In the genomic region with DNA sequence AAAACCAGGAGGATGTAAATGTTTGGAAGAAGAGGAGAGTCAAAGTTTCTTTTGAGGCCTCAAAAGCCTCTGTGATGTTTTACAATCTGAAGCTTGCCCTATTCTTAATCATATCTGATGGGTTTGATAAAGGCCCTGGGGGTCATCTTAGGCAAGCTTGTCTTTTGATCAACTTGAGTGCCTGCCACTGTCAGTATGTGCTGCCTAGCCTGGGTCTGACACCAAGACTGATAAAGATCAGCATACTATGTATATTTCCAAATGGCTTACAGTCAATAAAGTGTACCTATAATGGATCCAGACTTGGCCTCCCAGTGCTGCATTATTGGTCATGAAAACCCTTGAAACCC, we compare ENCODE assay signal across 14 cellular contexts. TPM values are rescaled to one million over a fixed set of nuclear protein-coding genes. Genes with fewer than 3 reads are reported as not detected.
DNase-seq lines count a peak whose midpoint lies in the region; ATAC-seq, FAIRE-seq and TF ChIP-seq lines count a peak whose summit lies in the region.
"Had no signal": no experiment of that assay in that cellular context is flagged by ENCODE, and none has a peak within 500 bp of the region (broad histone marks: within the 10 kb centered on the region; RNA-seq: fewer than 3 reads in every experiment).

No MANE protein-coding gene starts in this region.

- DNase-seq in A549 (ENCODE audit: low read depth in 1 of 2, low spot score in 1 of 2): no peak
- no peak for DNase-seq in HCT116 (ENCODE audit: low read depth, low spot score)
- DNase-seq in PC-9: peak in 1 of 2 experiments; percentile 22
- DNase-seq in keratinocyte (ENCODE audit: low read depth, low spot score): no peak
- DNase-seq in Caco-2: no peak
- no peak for DNase-seq in HT-29 (ENCODE audit: low spot score)
- no peak for DNase-seq in DMS153 treated with DMSO at 0.1 percent for 48 hours (lab: John Stamatoyannopoulos, UW; ENCODE audit: unreplicated experiment)
- no peak for DNase-seq in H4 (ENCODE audit: low spot score)
- DNase-seq: heart right ventricle, left ventricle myocardium inferior, NCI-H1694 treated with DMSO at 0.1 percent for 48 hours, SJCRH30 had no signal

- H3K9me1 ChIP-seq in keratinocyte (ENCODE audit: control insufficient read depth, extremely low read depth, insufficient read depth, low read length): peaks cover 8% of the 10 kb centered on the region

- TF ChIP-seq POLR2A in A549 (IDR thresholded peaks at IDR 0.05; ENCODE audit: low read length) (no peak), HCT116 (IDR thresholded peaks at IDR 0.05; ENCODE audit: borderline replicate concordance, extremely low read depth, insufficient read depth, insufficient read length) (no peak)

- H3K36me3 Mint-ChIP-seq in Caco-2 (ENCODE audit: insufficient read depth, unreplicated experiment): no peaks in the 10 kb centered on the region

- H3K79me2 ChIP-seq in HCT116 (ENCODE audit: insufficient read depth, low read length) (peaks cover 96% of the 10 kb centered on the region), PC-9 (ENCODE audit: low read depth) (peaks cover 100% of the 10 kb centered on the region), keratinocyte (ENCODE audit: control insufficient read depth, insufficient read depth, low read length) (peaks cover 96% of the 10 kb centered on the region)

- no peaks in the 10 kb centered on the region for H3K27me3 Mint-ChIP-seq in Caco-2 (ENCODE audit: insufficient read depth, unreplicated experiment)

- dilution Hi-C loops in keratinocyte (cut with MboI; ENCODE audit: extremely low pct_ligation_motif_present, low sequenced_read_pairs): no loop called here

- FAIRE-seq in A549 (lab: Jason Lieb, UNC) (no peak), keratinocyte (lab: Jason Lieb, UNC) (no peak)
- FAIRE-seq: endometrium had no signal

- BruUV-seq in HCT116 (replicated peaks; lab: Mats Ljungman, UMichigan): no TSS peak
- BruUV-seq in PC-9 (replicated peaks; lab: Mats Ljungman, UMichigan): TSS peak; percentile 0
- BruUV-seq in Caco-2 (replicated peaks; lab: Mats Ljungman, UMichigan): no TSS peak

- H3K4me2 ChIP-seq in A549: peak overlapping the region; percentile 21
- peak overlapping the region; percentile 64 for H3K4me2 ChIP-seq in HCT116 (ENCODE audit: low read length)
- H3K4me2 ChIP-seq in PC-9: peak overlapping the region; percentile 91
- peak overlapping the region; percentile 59 for H3K4me2 ChIP-seq in keratinocyte (ENCODE audit: control insufficient read depth, extremely low read depth, insufficient read depth, low read depth, low read length)

- peak in 1 of 2 experiments; percentile 91; a peak in 2 of 5 replicates for TF ChIP-seq EP300 in A549 (IDR thresholded peaks at IDR 0.05)

- H3K36me3 ChIP-seq in HCT116 (ENCODE audit: control insufficient read depth in 1 of 2, insufficient read depth in 2 of 2, low read length in 2 of 2): no peaks in the 10 kb centered on the region
- peaks cover 25% of the 10 kb centered on the region for H3K36me3 ChIP-seq in PC-9 (ENCODE audit: low read depth)
- peaks cover 1 to 3% of the 10 kb centered on the region in 2 experiments for H3K36me3 ChIP-seq in keratinocyte (ENCODE audit: control insufficient read depth in 2 of 2, extremely low read depth in 1 of 2, insufficient read depth in 2 of 2, low read length in 2 of 2)
- H3K36me3 ChIP-seq in Caco-2 (ENCODE audit: control insufficient read depth, insufficient read depth, low read length): no peaks in the 10 kb centered on the region
- H3K36me3 ChIP-seq: heart right ventricle, left ventricle myocardium inferior, SJCRH30 had no signal

- H3K4me3 Mint-ChIP-seq in Caco-2 (ENCODE audit: unreplicated experiment): no peak overlapping the region

- no peaks in the 10 kb centered on the region for H3K9me3 Mint-ChIP-seq in Caco-2 (ENCODE audit: unreplicated experiment)

- CTCF ChIA-PET in A549 (lab: Yijun Ruan, JAX): interaction anchor here (1.0 to 3.5 kb wide), 8 partner anchors 8 to 47 kb away, joined by 3 to 10 read pairs (median 3); no protein-coding TSS in a partner anchor
- CTCF ChIA-PET in HCT116 (lab: Charles Lee): interaction anchor here (0.8 kb wide), 1 partner anchor 159 kb away, joined by 3 read pairs; no protein-coding TSS in a partner anchor
- CTCF ChIA-PET in PC-9 (lab: Charles Lee): no interaction called here
- CTCF ChIA-PET in Caco-2 (lab: Charles Lee): no interaction called here

- TF ChIP-seq CTCF in A549 (IDR thresholded peaks at IDR 0.05) (no peak), HCT116 (IDR thresholded peaks at IDR 0.05 in 2 of 3, conservative IDR thresholded peaks at IDR 0.05 in 1 of 3; ENCODE audit: borderline replicate concordance in 1 of 3, insufficient read depth in 1 of 3, low read depth in 2 of 3, low read length in 2 of 3) (no peak), PC-9 (conservative IDR thresholded peaks at IDR 0.05) (no peak), keratinocyte (optimal IDR thresholded peaks at IDR 0.05 in 1 of 3, IDR thresholded peaks at IDR 0.05 in 1 of 3, conservative IDR thresholded peaks at IDR 0.05 in 1 of 3; ENCODE audit: extremely low read depth in 1 of 3, insufficient read depth in 2 of 3, low read length in 3 of 3) (no peak), Caco-2 (IDR thresholded peaks at IDR 0.05; ENCODE audit: insufficient read depth in 1 of 2, low read depth in 1 of 2, low read length in 1 of 2, severe bottlenecking in 1 of 2, unreplicated experiment in 1 of 2) (no peak)

- H4K20me1 ChIP-seq in HCT116 (ENCODE audit: insufficient read depth): no peaks in the 10 kb centered on the region
- H4K20me1 ChIP-seq in PC-9 (ENCODE audit: insufficient read depth): no peaks in the 10 kb centered on the region
- H4K20me1 ChIP-seq in keratinocyte (ENCODE audit: control insufficient read depth, extremely low read depth, insufficient read depth, low read length): no peaks in the 10 kb centered on the region

- TF ChIP-seq RAD21 in A549 (conservative IDR thresholded peaks at IDR 0.05 in 1 of 2, IDR thresholded peaks at IDR 0.05 in 1 of 2) (no peak; a peak in 1 of 5 replicates), HCT116 (IDR thresholded peaks at IDR 0.05; ENCODE audit: low read depth) (no peak)

- peak overlapping the region; percentile 56 for H2AFZ ChIP-seq in HCT116 (ENCODE audit: low read depth, low read length, poor library complexity, severe bottlenecking)
- no peak overlapping the region for H2AFZ ChIP-seq in PC-9
- H2AFZ ChIP-seq in keratinocyte (ENCODE audit: control insufficient read depth, low read length): no peak overlapping the region

- POLR2A ChIA-PET in A549 (lab: Yijun Ruan, JAX) (interaction anchor here (2.0 to 2.4 kb wide), 2 partner anchors 21 to 33 kb away, joined by 11 to 12 read pairs; no protein-coding TSS in a partner anchor), HCT116 (lab: Charles Lee) (interaction anchor here (1.0 to 1.2 kb wide), 3 partner anchors 9 to 29 kb away, joined by 3 to 6 read pairs (median 3); partner anchors contain the start of gene EHF), PC-9 (lab: Charles Lee; ENCODE audit: unreplicated experiment) (interaction anchor here (0.6 to 0.7 kb wide), 2 partner anchors 9 to 1571 kb away, joined by 4 to 5 read pairs; no protein-coding TSS in a partner anchor), Caco-2 (lab: Charles Lee) (no interaction called here)

- peaks cover 6% of the 10 kb centered on the region for H3K4me1 Mint-ChIP-seq in Caco-2 (ENCODE audit: low read depth, unreplicated experiment)

- RAD21 ChIA-PET in HCT116 (lab: Charles Lee; ENCODE audit: low non-redundant PET in 1 of 2, low total read pairs in 2 of 2, uncharacterized antibody in 2 of 2, unreplicated experiment in 2 of 2): interaction anchor here in 1 of 2 experiments (1.1 kb wide), 1 partner anchor 47 kb away, joined by 3 read pairs; no protein-coding TSS in a partner anchor

- intact Hi-C loops in HCT116 (cut with micrococcal nuclease): no loop called here
- intact Hi-C loops in PC-9 (cut with micrococcal nuclease; ENCODE audit: unreplicated experiment): loop anchor here (2.0 kb wide), 1 partner anchor 47 kb away; no protein-coding TSS in a partner anchor
- intact Hi-C loops in Caco-2 (cut with micrococcal nuclease; ENCODE audit: unreplicated experiment): no loop called here

- H3K9ac ChIP-seq in HCT116 (ENCODE audit: low read length) (peak overlapping the region; percentile 56), keratinocyte (ENCODE audit: control insufficient read depth, extremely low read depth, insufficient read depth, low read length) (peak overlapping the region; percentile 11)

- H3K4me3 ChIP-seq in A549 (no peak overlapping the region), HCT116 (replicated peaks in 1 of 2; ENCODE audit: low read depth in 1 of 2, low read length in 2 of 2) (no peak overlapping the region), PC-9 (peak overlapping the region; percentile 45; the same call in 1 of the 2 replicates), keratinocyte (ENCODE audit: control insufficient read depth in 2 of 3, extremely low read depth in 1 of 3, insufficient read depth in 2 of 3, low read depth in 1 of 3, low read length in 3 of 3) (no peak overlapping the region), Caco-2 (ENCODE audit: low read depth, low read length) (no peak overlapping the region)
- H3K4me3 ChIP-seq: heart right ventricle, left ventricle myocardium inferior, SJCRH30, skin epidermis had no signal

- ATAC-seq in A549: peak in 1 of 2 experiments; percentile 28; a peak in 3 of 6 replicates
- ATAC-seq in HCT116: no peak
- ATAC-seq: heart right ventricle had no signal

- no peak overlapping the region for H3K27ac Mint-ChIP-seq in Caco-2 (ENCODE audit: unreplicated experiment)

- H3K9me2 ChIP-seq in HCT116 (ENCODE audit: insufficient read depth): no peaks in the 10 kb centered on the region
- no peaks in the 10 kb centered on the region for H3K9me2 ChIP-seq in PC-9 (ENCODE audit: insufficient read depth)

- H3K27ac ChIP-seq in A549: peak overlapping the region; percentile 77 to 94
- peak overlapping the region; percentile 52 for H3K27ac ChIP-seq in HCT116 (ENCODE audit: low read depth, low read length)
- H3K27ac ChIP-seq in PC-9: peak overlapping the region; percentile 91
- peak overlapping the region; percentile 68 for H3K27ac ChIP-seq in keratinocyte (ENCODE audit: control insufficient read depth, insufficient read depth, low read length)
- H3K27ac ChIP-seq: SJCRH30 had no signal

- peaks cover 78% of the 10 kb centered on the region for H3F3A ChIP-seq in PC-9 (ENCODE audit: insufficient read depth, low read depth)

- H3K27me3 ChIP-seq in HCT116 (ENCODE audit: insufficient read depth, low read length): no peaks in the 10 kb centered on the region
- H3K27me3 ChIP-seq in PC-9 (ENCODE audit: insufficient read depth, low read depth): no peaks in the 10 kb centered on the region
- H3K27me3 ChIP-seq in keratinocyte (ENCODE audit: control insufficient read depth, extremely low read depth, insufficient read depth, low read length): no peaks in the 10 kb centered on the region
- no peaks in the 10 kb centered on the region for H3K27me3 ChIP-seq in Caco-2 (replicated peaks; ENCODE audit: control insufficient read depth, insufficient read depth, low read length)
- H3K27me3 ChIP-seq: SJCRH30 had no signal

- H3K9me3 ChIP-seq in A549 (no peaks in the 10 kb centered on the region), HCT116 (ENCODE audit: control insufficient read depth in 1 of 2, insufficient read depth in 1 of 2, low read depth in 1 of 2, low read length in 2 of 2) (no peaks in the 10 kb centered on the region), PC-9 (ENCODE audit: insufficient read depth, low read depth) (no peaks in the 10 kb centered on the region), keratinocyte (ENCODE audit: control insufficient read depth, low read depth, low read length) (no peaks in the 10 kb centered on the region), Caco-2 (no peaks in the 10 kb centered on the region)
- H3K9me3 ChIP-seq: heart right ventricle, left ventricle myocardium inferior, SJCRH30 had no signal

- H3K4me1 ChIP-seq in A549 (peaks cover 76% of the 10 kb centered on the region), HCT116 (ENCODE audit: control insufficient read depth in 1 of 2, insufficient read depth in 2 of 2, low read length in 2 of 2) (peaks cover 21 to 97% of the 10 kb centered on the region in 2 experiments), PC-9 (replicated peaks; ENCODE audit: insufficient read depth) (peaks cover 100% of the 10 kb centered on the region), keratinocyte (ENCODE audit: control insufficient read depth, extremely low read depth, insufficient read depth, low read length) (peaks cover 86% of the 10 kb centered on the region), Caco-2 (peaks cover 26% of the 10 kb centered on the region)
- H3K4me1 ChIP-seq: SJCRH30 had no signal

RNA-seq across cellular contexts. Expression of gene EHF, which starts 12.7 kb away (rescaled TPM):
- polyA plus RNA-seq in A549 (2011; rRNA removed) (4.9 and 5.4 TPM in 2 replicates), A549 (2017; fragmentation: RNase III; extraction: RNeasy Plus Mini Kit Qiagen cat#74134 plus additional on column Dnase treatment) (6.0 to 7.8 TPM (median 7.0 TPM) in 3 replicates), keratinocyte (64.1 to 74.7 TPM (median 64.2 TPM) in 3 replicates)
- polyA plus RNA-seq in A549 (2012; cell fraction: cytosol; rRNA removed): 0.96 and 1.3 TPM in 2 replicates
- polyA plus RNA-seq in A549 (2012; cell fraction: nucleus; rRNA removed): 1.0 TPM in 2 replicates
- polyA minus RNA-seq in A549 (2011; rRNA and poly(A)+ RNA removed): 19.9 and 22.1 TPM in 2 replicates
- total RNA-seq in HCT116 (2021; ENCODE audit: unreplicated experiment) (51.5 TPM), PC-9 (2021) (85.7 and 118 TPM in 2 replicates), Caco-2 (2022) (0.11 and 0.21 TPM in 2 replicates)
- 58.5 and 60.4 TPM in 2 replicates for polyA plus RNA-seq in HCT116 (2012)
- polyA plus RNA-seq in keratinocyte (2011; ENCODE audit: low read depth): 166 TPM
- polyA plus RNA-seq in keratinocyte (2011; cell fraction: cytosol; rRNA removed): 35.4 and 44.1 TPM in 2 replicates
- polyA plus RNA-seq in keratinocyte (2011; cell fraction: nucleus; rRNA removed): 63.4 and 73.7 TPM in 2 replicates
- polyA plus RNA-seq in keratinocyte (2012; ENCODE audit: low replicate concordance): 46.1 and 56.5 TPM in 2 replicates
- polyA minus RNA-seq in keratinocyte: 159 to 232 TPM (median 215 TPM) in 3 replicates
- polyA minus RNA-seq in keratinocyte (2011; cell fraction: cytosol; rRNA and poly(A)+ RNA removed): 70.0 TPM
- 73.6 and 104 TPM in 2 replicates for polyA minus RNA-seq in keratinocyte (2011; cell fraction: nucleus; rRNA and poly(A)+ RNA removed)
- total RNA-seq in HT-29 (2014; rRNA removed; shearing (Covaris generic)): 258 and 320 TPM in 2 replicates
- not detected in 2 replicates for total RNA-seq in H4 (2014; rRNA removed; shearing (Covaris generic))
- total RNA-seq: SJCRH30 had no signal

Comparison
In these comparisons a context has a peak if more than half of its experiments do, and no peak if none do; other contexts are left out.
1. H3K4me2 ChIP-seq: peak in every context shown above with its lines; median percentile 91 in PC-9; 64 in HCT116; 59 in keratinocyte; 21 in A549.
2. RNA of gene EHF, which starts 12.7 kb away (total RNA-seq): 258 to 320 TPM in HT-29, 85.7 to 118 TPM in PC-9 and 51.5 TPM in HCT116 (single experiment); 0.11 to 0.21 TPM in Caco-2 and not detected in H4; every median in the first group is over 10 times any median in the second.
3. CTCF ChIA-PET loops: an anchor here in A549 (1.0 to 3.5 kb wide) and HCT116 (0.8 kb wide); none called in PC-9 and Caco-2.
4. Peak in every context shown above with its lines, with median percentiles within 50 percentile points of each other: H3K27ac ChIP-seq.